ENCODE assay signal across 7 cellular contexts in the genomic region with DNA sequence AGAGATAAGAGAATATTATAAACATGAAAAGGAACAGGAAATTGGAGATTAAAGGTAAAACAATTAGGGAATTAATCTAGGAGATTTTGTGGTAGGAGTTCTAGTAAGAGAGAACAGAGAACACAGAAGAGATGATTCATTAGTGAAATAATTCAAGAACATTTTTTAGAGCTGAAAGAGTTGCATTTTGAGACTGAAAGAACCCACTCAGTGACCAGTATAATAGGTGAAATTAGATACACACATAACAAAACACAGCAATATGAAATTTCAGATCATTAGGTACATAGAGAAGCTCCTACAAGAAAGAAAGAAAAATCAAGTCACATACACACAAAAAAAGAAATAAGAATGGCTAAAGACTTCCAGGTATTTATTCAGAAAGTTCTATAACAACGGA.
"Had no signal": no experiment of that assay in that cellular context is flagged by ENCODE, and none has a peak within 500 bp of the region (broad histone marks: within the 10 kb centered on the region; RNA-seq: fewer than 3 reads in every experiment).

No MANE protein-coding gene starts in this region.

- H3K27ac ChIP-seq: HL-60 had no signal

- H3K4me1 Mint-ChIP-seq: IgD-negative memory B cell had no signal

- DNase-seq: IMR-90, KBM-7 had no signal

- H3K4me3 Mint-ChIP-seq: IgD-negative memory B cell had no signal

- ATAC-seq: HepG2, K562 had no signal

- H3K9me3 Mint-ChIP-seq: IgD-negative memory B cell had no signal

- H3K4me3 ChIP-seq: K562 had no signal

- FAIRE-seq: HepG2, HTR-8/SVneo, K562 had no signal

- H3K27ac Mint-ChIP-seq: IgD-negative memory B cell had no signal
